In the genomic region with DNA sequence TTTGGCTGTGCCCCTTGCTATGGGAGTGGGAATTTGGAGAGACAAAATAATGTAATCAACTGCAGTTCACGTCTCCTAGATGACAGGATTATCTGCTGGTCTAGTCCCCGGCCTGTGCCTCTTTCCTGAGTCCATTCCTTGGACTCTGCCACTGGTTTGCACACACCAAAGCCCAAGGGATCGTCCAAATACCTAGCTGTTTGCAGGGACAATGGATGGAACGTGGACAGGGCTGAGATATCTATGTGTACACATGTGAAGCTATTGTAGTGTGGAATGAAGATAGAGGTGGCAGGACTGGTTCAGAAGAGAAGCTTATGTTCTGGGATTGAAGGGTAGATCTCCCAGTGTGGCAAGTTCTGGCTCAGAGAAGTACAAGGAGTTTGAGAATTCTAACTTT, we compare ENCODE assay signal across 29 cellular contexts.
"Had no signal": no experiment of that assay in that cellular context is flagged by ENCODE, and none has a peak within 500 bp of the region (broad histone marks: within the 10 kb centered on the region; RNA-seq: fewer than 3 reads in every experiment).

No MANE protein-coding gene starts in this region.

- H3K27me3 ChIP-seq: ovary, right lobe of liver, sigmoid colon, spleen, thyroid gland, tibial nerve, upper lobe of left lung, vagina had no signal

- DNase-seq: naive B cell; naive thymus-derived CD8-positive, alpha-beta T cell; nephron progenitor cell; occipital lobe; ovary; psoas muscle; right cardiac atrium; right lobe of liver; sigmoid colon; small intestine; spleen; stimulated activated CD4-positive, alpha-beta T cell treated with anti-CD3 and anti-CD28 coated beads, Interleukin-12 subunit alpha, Interleukin-12 subunit beta, amount 100 ng/mL, for 4 hours; stimulated activated CD4-positive, alpha-beta T cell treated with anti-CD3 and anti-CD28 coated beads, Interleukin-1b, Interleukin-23, amount 100 ng/mL, for 48 hours; stimulated activated CD4-positive, alpha-beta T cell treated with anti-CD3 and anti-CD28 coated beads, Interleukin-4, amount 100 ng/mL, for 1 hour; stimulated activated CD4-positive, alpha-beta T cell treated with anti-CD3 and anti-CD28 coated beads, Interleukin-4, amount 100 ng/mL, for 4 hours; stimulated activated CD8-positive, alpha-beta memory T cell treated with anti-CD3 and anti-CD28 coated beads, Interleukin-4, amount 100 ng/mL, for 48 hours; stimulated activated naive CD4-positive, alpha-beta T cell; stimulated activated naive CD8-positive, alpha-beta T cell treated with anti-CD3 and anti-CD28 coated beads, Interleukin-15, amount 100 ng/mL, for 72 hours; stimulated activated naive CD8-positive, alpha-beta T cell treated with anti-CD3 and anti-CD28 coated beads, Interleukin-15, Interleukin-2, amounts not matched to agents 100 U/mL and 50 U/mL, for 24 hours; substantia nigra; thyroid gland; upper lobe of left lung had no signal

- H3K9me3 ChIP-seq: ovary, psoas muscle, right lobe of liver, sigmoid colon, spleen, thoracic aorta, thyroid gland, tibial nerve, upper lobe of left lung, vagina had no signal

- H3K4me3 Mint-ChIP-seq: naive B cell; naive thymus-derived CD8-positive, alpha-beta T cell; natural killer cell treated with Interleukin-12 subunit alpha and Interleukin-12 subunit beta and Interleukin-15 and Interleukin-18, amount 100 ng/mL, for 72 hours; nephron progenitor cell; neural crest cell; stimulated activated naive CD8-positive, alpha-beta T cell treated with anti-CD3 and anti-CD28 coated beads, Interleukin-15, amount 100 ng/mL, for 72 hours had no signal

- H3K27ac Mint-ChIP-seq: naive B cell; naive thymus-derived CD8-positive, alpha-beta T cell; natural killer cell treated with Interleukin-12 subunit alpha and Interleukin-12 subunit beta and Interleukin-15 and Interleukin-18, amount 100 ng/mL, for 72 hours; nephron progenitor cell; progenitor cell of endocrine pancreas; stimulated activated naive CD8-positive, alpha-beta T cell treated with anti-CD3 and anti-CD28 coated beads, Interleukin-15, amount 100 ng/mL, for 72 hours had no signal

- H3K4me3 ChIP-seq: ovary, psoas muscle, right lobe of liver, sigmoid colon, spleen, thoracic aorta, thyroid gland, tibial nerve, upper lobe of left lung, vagina had no signal

- H3K4me1 Mint-ChIP-seq: naive B cell; naive thymus-derived CD8-positive, alpha-beta T cell; nephron progenitor cell; neural crest cell; stimulated activated naive CD8-positive, alpha-beta T cell treated with anti-CD3 and anti-CD28 coated beads, Interleukin-15, amount 100 ng/mL, for 72 hours had no signal

- ATAC-seq: naive thymus-derived CD8-positive, alpha-beta T cell; natural killer cell treated with Interleukin-12 subunit alpha and Interleukin-12 subunit beta and Interleukin-15 and Interleukin-18, amount 100 ng/mL, for 72 hours; psoas muscle; right cardiac atrium; right lobe of liver; stimulated activated naive CD8-positive, alpha-beta T cell treated with anti-CD3 and anti-CD28 coated beads, Interleukin-15, amount 100 ng/mL, for 72 hours; stimulated activated naive CD8-positive, alpha-beta T cell treated with anti-CD3 and anti-CD28 coated beads, Interleukin-15, Interleukin-2, amounts not matched to agents 100 U/mL and 50 U/mL, for 24 hours had no signal

- H3K4me1 ChIP-seq: parathyroid adenoma, psoas muscle, right lobe of liver, sigmoid colon, spleen, thyroid gland, tibial nerve, upper lobe of left lung, vagina had no signal

- H3K36me3 Mint-ChIP-seq: naive B cell; naive thymus-derived CD8-positive, alpha-beta T cell; natural killer cell treated with Interleukin-12 subunit alpha and Interleukin-12 subunit beta and Interleukin-15 and Interleukin-18, amount 100 ng/mL, for 72 hours had no signal

- H3K9me3 Mint-ChIP-seq: nephron progenitor cell, neural crest cell had no signal

- H3K36me3 ChIP-seq: ovary, right lobe of liver, sigmoid colon, spleen, thoracic aorta, thyroid gland, tibial nerve, upper lobe of left lung, vagina had no signal

- H2AFZ ChIP-seq: parathyroid adenoma had no signal

- H3K27me3 Mint-ChIP-seq: naive B cell; naive thymus-derived CD8-positive, alpha-beta T cell; natural killer cell treated with Interleukin-12 subunit alpha and Interleukin-12 subunit beta and Interleukin-15 and Interleukin-18, amount 100 ng/mL, for 72 hours; progenitor cell of endocrine pancreas; stimulated activated naive CD8-positive, alpha-beta T cell treated with anti-CD3 and anti-CD28 coated beads, Interleukin-15, amount 100 ng/mL, for 72 hours had no signal

- H3K9ac ChIP-seq: parathyroid adenoma had no signal

- H3K27ac ChIP-seq: ovary, parathyroid adenoma, psoas muscle, right lobe of liver, sigmoid colon, spleen, thoracic aorta, thyroid gland, tibial nerve, upper lobe of left lung, vagina had no signal

- H3K79me2 ChIP-seq: parathyroid adenoma had no signal
